In the genomic region with DNA sequence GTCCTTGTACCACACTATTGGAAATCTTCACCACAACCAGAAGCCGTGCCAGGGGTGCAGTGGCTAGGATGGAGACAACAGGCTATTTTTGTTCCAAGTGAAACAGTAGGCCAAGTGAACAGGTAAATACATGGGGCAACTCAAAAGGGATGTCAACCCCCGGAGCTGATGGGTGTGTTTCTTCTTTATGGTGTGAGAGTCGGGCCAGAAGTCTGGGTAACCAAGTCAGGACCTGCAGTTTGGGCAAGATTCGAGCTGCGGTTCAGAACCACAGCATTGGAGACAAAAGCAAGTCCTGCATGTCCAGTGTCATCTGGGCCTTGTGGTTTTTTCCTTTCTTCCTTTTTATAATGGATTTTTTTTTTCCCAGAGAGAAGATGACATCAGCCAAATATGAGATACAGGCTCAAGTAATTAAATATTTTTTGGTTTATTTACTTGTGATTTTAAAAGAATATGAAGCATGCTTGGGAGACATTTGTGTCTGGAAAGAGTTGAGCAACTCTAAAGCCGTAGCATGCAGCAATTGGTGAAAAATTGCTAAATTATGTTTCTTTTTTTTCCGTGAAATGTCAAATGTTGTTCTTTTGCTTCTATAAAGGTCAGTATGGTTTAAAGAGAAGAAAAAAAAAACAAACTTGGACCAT, we compare ENCODE assay signal across 22 cellular contexts.
DNase-seq lines count a peak whose midpoint lies in the region; ATAC-seq, FAIRE-seq and TF ChIP-seq lines count a peak whose summit lies in the region.
"Had no signal": no experiment of that assay in that cellular context is flagged by ENCODE, and none has a peak within 500 bp of the region (broad histone marks: within the 10 kb centered on the region; RNA-seq: fewer than 3 reads in every experiment).

No MANE protein-coding gene starts in this region.

- FAIRE-seq in kidney (lab: Jason Lieb, UNC) (no peak), small intestine (lab: Jason Lieb, UNC) (no peak)
- FAIRE-seq: GM12892 had no signal

- TF ChIP-seq CTCF in A673 (conservative IDR thresholded peaks at IDR 0.05; ENCODE audit: low read depth, low read length) (no peak), mammary epithelial cell (conservative IDR thresholded peaks at IDR 0.05 in 1 of 2, IDR thresholded peaks at IDR 0.05 in 1 of 2; ENCODE audit: extremely low read depth in 1 of 2, insufficient read depth in 1 of 2, low read depth in 1 of 2, low read length in 2 of 2) (no peak), kidney (IDR thresholded peaks at IDR 0.05; ENCODE audit: borderline replicate concordance, extremely low read depth, insufficient read depth) (no peak)

- CTCF ChIA-PET in A673 (lab: Charles Lee), result no interaction called here
- CTCF ChIA-PET in mammary epithelial cell (lab: Charles Lee; ENCODE audit: low non-redundant PET), result no interaction called here

- BruUV-seq in A673 (replicated peaks; lab: Mats Ljungman, UMichigan) (no TSS peak), mammary epithelial cell (replicated peaks; lab: Mats Ljungman, UMichigan) (no TSS peak)

- no peaks in the 10 kb centered on the region for H3K79me2 ChIP-seq in mammary epithelial cell (ENCODE audit: insufficient read depth, low read length)

- H4K20me1 ChIP-seq in mammary epithelial cell (ENCODE audit: insufficient read depth, low read length), result no peaks in the 10 kb centered on the region

- 26% methylated on average over 7 of the region's 7 CpGs for WGBS in mammary epithelial cell (ENCODE audit: low coverage, missing lambda C conversion rate)
- 86 to 91% (median 86%) methylated on average over 7 of the region's 7 CpGs for WGBS in small intestine, 3 donors

- H3K4me1 ChIP-seq in A673 (ENCODE audit: insufficient read depth, low read length, poor library complexity, severe bottlenecking) (peaks cover 49% of the 10 kb centered on the region), mammary epithelial cell (ENCODE audit: insufficient read depth, low read length) (peaks cover 6% of the 10 kb centered on the region), kidney (ENCODE audit: control insufficient read depth in 1 of 2, insufficient read depth in 1 of 2, low read depth in 1 of 2, low read length in 2 of 2) (peaks cover 8% of the 10 kb centered on the region in 2 donors), stomach smooth muscle (ENCODE audit: control insufficient read depth, insufficient read depth, low read length) (peaks cover 35% of the 10 kb centered on the region), small intestine (ENCODE audit: control insufficient read depth in 2 of 2, insufficient read depth in 1 of 2, low read depth in 1 of 2, low read length in 1 of 2) (peaks cover 0 to 2% of the 10 kb centered on the region in 2 donors)

- H3K27ac ChIP-seq in A673 (ENCODE audit: low read depth, low read length, poor library complexity, severe bottlenecking) (peak overlapping the region; percentile 65), mammary epithelial cell (ENCODE audit: insufficient read depth, low read depth, low read length) (no peak overlapping the region), kidney (ENCODE audit: low read depth in 2 of 2, low read length in 2 of 2) (peak overlapping the region; percentile 32 to 63), stomach smooth muscle (ENCODE audit: low read length) (peak overlapping the region; percentile 50), small intestine (ENCODE audit: low read depth in 1 of 2, low read length in 1 of 2) (peak overlapping the region in 1 of 2 donors; percentile 25)
- H3K27ac ChIP-seq: neural progenitor cell, SJSA1, VCaP had no signal

- POLR2A ChIA-PET in A673 (lab: Charles Lee; ENCODE audit: low non-redundant PET), result no interaction called here

- peak overlapping the region; percentile 20 for H3K4me2 ChIP-seq in mammary epithelial cell (ENCODE audit: insufficient read depth, low read depth, low read length)

- H3K9ac ChIP-seq in mammary epithelial cell (ENCODE audit: insufficient read depth, low read length) (no peak overlapping the region), kidney (ENCODE audit: low read length in 2 of 2) (no peak overlapping the region), stomach smooth muscle (ENCODE audit: low read length in 2 of 2) (no peak overlapping the region)
- H3K9ac ChIP-seq: neural progenitor cell had no signal

- intact Hi-C loops in A673 (cut with micrococcal nuclease; ENCODE audit: unreplicated experiment) (no loop called here), mammary epithelial cell (cut with micrococcal nuclease) (no loop called here), kidney (cut with DNase I) (loop anchor here (10.0 kb wide), 1 partner anchor 83 kb away; no protein-coding TSS in a partner anchor)

- H3K4me3 ChIP-seq in A673 (ENCODE audit: low read depth, low read length, poor library complexity, severe bottlenecking) (no peak overlapping the region), mammary epithelial cell (replicated peaks in 1 of 3; ENCODE audit: insufficient read depth in 1 of 3, low read depth in 2 of 3, low read length in 3 of 3) (no peak overlapping the region), kidney (ENCODE audit: low read length in 2 of 2) (no peak overlapping the region), stomach smooth muscle (ENCODE audit: low read length in 2 of 2) (no peak overlapping the region), small intestine (ENCODE audit: low read depth in 1 of 2, low read length in 2 of 2) (no peak overlapping the region)
- H3K4me3 ChIP-seq: MG63, neural progenitor cell, SJSA1 had no signal

- no peaks in the 10 kb centered on the region for H3K36me3 ChIP-seq in A673 (ENCODE audit: insufficient read depth, low read length, poor library complexity, severe bottlenecking)
- H3K36me3 ChIP-seq in mammary epithelial cell (ENCODE audit: insufficient read depth, low read length), result no peaks in the 10 kb centered on the region
- no peaks in the 10 kb centered on the region for H3K36me3 ChIP-seq in kidney (ENCODE audit: control insufficient read depth in 1 of 2, insufficient read depth in 2 of 2, low read length in 2 of 2)
- no peaks in the 10 kb centered on the region for H3K36me3 ChIP-seq in stomach smooth muscle (ENCODE audit: control insufficient read depth in 2 of 2, insufficient read depth in 2 of 2, low read length in 2 of 2)
- H3K36me3 ChIP-seq in small intestine (ENCODE audit: control insufficient read depth in 2 of 2, insufficient read depth in 2 of 2, low read length in 2 of 2), result no peaks in the 10 kb centered on the region
- H3K36me3 ChIP-seq: MG63, neural progenitor cell, SJSA1 had no signal

- H3K27me3 ChIP-seq in A673 (replicated peaks; ENCODE audit: insufficient read depth, low read depth, low read length, poor library complexity) (no peaks in the 10 kb centered on the region), mammary epithelial cell (ENCODE audit: insufficient read depth, low read length) (no peaks in the 10 kb centered on the region), stomach smooth muscle (ENCODE audit: control insufficient read depth in 1 of 2, insufficient read depth in 2 of 2, low read length in 2 of 2) (no peaks in the 10 kb centered on the region), small intestine (ENCODE audit: control insufficient read depth in 2 of 2, insufficient read depth in 2 of 2, low read length in 2 of 2) (no peaks in the 10 kb centered on the region)
- H3K27me3 ChIP-seq: MG63, neural progenitor cell, SJSA1 had no signal

- in situ Hi-C loops in mammary epithelial cell (cut with MboI; ENCODE audit: low sequenced_read_pairs in 2 of 2), result no loop called here

- no peak for DNase-seq in A673 (ENCODE audit: low spot score)
- DNase-seq in mammary epithelial cell, result peak; percentile 87
- no peak for DNase-seq in kidney
- no peak for DNase-seq in small intestine
- no peak for DNase-seq in DMS114 treated with DMSO at 0.1 percent for 48 hours (lab: John Stamatoyannopoulos, UW; ENCODE audit: unreplicated experiment)
- DNase-seq: activated CD8-positive, alpha-beta T cell treated with anti-CD3 and anti-CD28 coated beads for 36 hours; activated naive CD4-positive, alpha-beta T cell treated with anti-CD3 and anti-CD28 coated beads for 36 hours; activated T-cell treated with anti-CD3 and anti-CD28 coated beads, Interleukin-2, amount 50 U/mL, for 24 hours; endodermal cell; IMR-90; MG63; NCI-H774; OCI-M1; T-helper 2 cell had no signal

- dilution Hi-C loops in mammary epithelial cell (cut with HindIII; ENCODE audit: low sequenced_read_pairs), result no loop called here

- H3K9me3 ChIP-seq in A673 (ENCODE audit: low read depth, low read length, poor library complexity, severe bottlenecking) (no peaks in the 10 kb centered on the region), mammary epithelial cell (replicated peaks; ENCODE audit: insufficient read depth, low read length) (no peaks in the 10 kb centered on the region), kidney (ENCODE audit: control insufficient read depth in 1 of 2, low read length in 2 of 2) (no peaks in the 10 kb centered on the region), stomach smooth muscle (ENCODE audit: control insufficient read depth in 2 of 2, low read length in 2 of 2) (no peaks in the 10 kb centered on the region), small intestine (ENCODE audit: control insufficient read depth, low read depth) (no peaks in the 10 kb centered on the region)
- H3K9me3 ChIP-seq: MG63, SJSA1 had no signal

- ATAC-seq in GM21825 (IDR thresholded peaks at IDR 0.05; ENCODE audit: unreplicated experiment) (no peak), GM21723 (IDR thresholded peaks at IDR 0.05; ENCODE audit: unreplicated experiment) (no peak)
- ATAC-seq: activated CD8-positive, alpha-beta T cell treated with anti-CD3 and anti-CD28 coated beads for 36 hours; stimulated activated effector memory CD8-positive, alpha-beta T cell treated with anti-CD3 and anti-CD28 coated beads, Interleukin-12 subunit alpha, Interleukin-12 subunit beta, amount 100 ng/mL, for 72 hours had no signal

- peak overlapping the region; percentile 3 for H2AFZ ChIP-seq in mammary epithelial cell (ENCODE audit: low read depth, low read length)
- H2AFZ ChIP-seq: neural progenitor cell had no signal
